In genomic region chr5:92916036-92916435, GRCh38 we compare ENCODE assay signal across 13 cellular contexts.
DNase-seq lines count a peak whose midpoint lies in the region; TF ChIP-seq lines count a peak whose summit lies in the region.
"Had no signal": no experiment of that assay in that cellular context is flagged by ENCODE, and none has a peak within 500 bp of the region (broad histone marks: within the 10 kb centered on the region; RNA-seq: fewer than 3 reads in every experiment).

No MANE protein-coding gene starts in this region.

- H3K9me3 ChIP-seq in adipocyte (ENCODE audit: control insufficient read depth, low read length), result no peaks in the 10 kb centered on the region

- peaks cover 12% of the 10 kb centered on the region for H3K4me1 ChIP-seq in adipocyte (ENCODE audit: control insufficient read depth, insufficient read depth, low read length)

- DNase-seq in HCEC 1CT (peak; percentile 50), adipocyte (ENCODE audit: low read depth) (peak; percentile 25), foreskin fibroblast (peak; percentile 20 to 65), retinal pigment epithelial cell (ENCODE audit: low read depth) (no peak), LoVo (ENCODE audit: low spot score) (no peak), NCI-H345 treated with DMSO at 0.1 percent for 48 hours (lab: John Stamatoyannopoulos, UW; ENCODE audit: unreplicated experiment) (no peak)
- DNase-seq in activated CD8-positive, alpha-beta memory T cell treated with anti-CD3 and anti-CD28 coated beads, Interleukin-2, amount 50 U/mL, for 4 hours, result no peak
- DNase-seq: activated CD4-positive, alpha-beta T cell treated with anti-CD3 and anti-CD28 coated beads, Interleukin-2, amount 10 ng/mL, durations not matched to agents 7 days and 5 days; activated effector memory CD4-positive, alpha-beta T cell treated with anti-CD3 and anti-CD28 coated beads, Interleukin-2, amount 50 U/mL, for 16 hours; DMS79; effector memory CD8-positive, alpha-beta T cell; NCI-H446; nephron progenitor cell had no signal

- TF ChIP-seq CTCF in foreskin fibroblast (IDR thresholded peaks at IDR 0.05; ENCODE audit: low read depth, low read length) (peak; percentile 26), retinal pigment epithelial cell (conservative IDR thresholded peaks at IDR 0.05; ENCODE audit: low read depth, low read length) (peak; percentile 35)

- no peaks in the 10 kb centered on the region for H3K36me3 ChIP-seq in adipocyte (ENCODE audit: control insufficient read depth, insufficient read depth, low read length, severe bottlenecking)

- H3K27me3 ChIP-seq in adipocyte (replicated peaks; ENCODE audit: control insufficient read depth, insufficient read depth, low read length), result no peaks in the 10 kb centered on the region

- H3K4me3 ChIP-seq in adipocyte (ENCODE audit: low read length), result no peak overlapping the region
- no peak overlapping the region for H3K4me3 ChIP-seq in foreskin fibroblast (ENCODE audit: low read depth in 1 of 2, low read length in 2 of 2)
- H3K4me3 ChIP-seq in retinal pigment epithelial cell (ENCODE audit: low read length), result no peak overlapping the region

- H3K9ac ChIP-seq in adipocyte (ENCODE audit: low read length), result peak overlapping the region; percentile 29

Comparison
In these comparisons a context has a peak if more than half of its experiments do, and no peak if none do; other contexts are left out.
1. DNase-seq: peak in HCEC 1CT (single experiment), adipocyte (single experiment) and foreskin fibroblast (2 of 2); none in retinal pigment epithelial cell (single experiment), activated CD8-positive, alpha-beta memory T cell treated with anti-CD3 and anti-CD28 coated beads, Interleukin-2, amount 50 U/mL, for 4 hours (single experiment), LoVo (single experiment) and NCI-H345 treated with DMSO at 0.1 percent for 48 hours (single experiment).